Comparison of ENCODE assay signal across 1 cellular context in the genomic region with DNA sequence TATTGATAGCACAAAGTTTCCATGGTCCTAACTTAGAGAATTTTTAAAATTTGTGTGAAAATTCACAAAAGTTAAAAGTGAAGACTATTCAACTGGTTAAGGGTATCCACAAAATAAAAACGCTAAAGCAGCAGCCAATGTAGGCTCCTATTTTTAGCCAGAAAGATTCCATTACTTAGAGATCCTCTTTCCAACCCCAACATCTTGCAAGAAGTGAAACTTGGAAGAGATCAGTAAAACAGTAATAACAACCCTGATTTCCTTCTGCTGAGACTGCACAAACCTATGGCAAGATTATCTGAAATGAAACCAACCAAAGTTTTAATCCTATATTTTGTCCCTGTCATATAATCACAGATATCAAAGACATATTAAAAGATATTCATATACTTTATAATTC.
TF ChIP-seq lines count a peak whose summit lies in the region.

No MANE protein-coding gene starts in this region.

TF ChIP-seq in HepG2, 621 proteins besides CTCF, POLR2A, EP300 and RAD21 (continued from another document):
- TF ChIP-seq, protein P1, sequence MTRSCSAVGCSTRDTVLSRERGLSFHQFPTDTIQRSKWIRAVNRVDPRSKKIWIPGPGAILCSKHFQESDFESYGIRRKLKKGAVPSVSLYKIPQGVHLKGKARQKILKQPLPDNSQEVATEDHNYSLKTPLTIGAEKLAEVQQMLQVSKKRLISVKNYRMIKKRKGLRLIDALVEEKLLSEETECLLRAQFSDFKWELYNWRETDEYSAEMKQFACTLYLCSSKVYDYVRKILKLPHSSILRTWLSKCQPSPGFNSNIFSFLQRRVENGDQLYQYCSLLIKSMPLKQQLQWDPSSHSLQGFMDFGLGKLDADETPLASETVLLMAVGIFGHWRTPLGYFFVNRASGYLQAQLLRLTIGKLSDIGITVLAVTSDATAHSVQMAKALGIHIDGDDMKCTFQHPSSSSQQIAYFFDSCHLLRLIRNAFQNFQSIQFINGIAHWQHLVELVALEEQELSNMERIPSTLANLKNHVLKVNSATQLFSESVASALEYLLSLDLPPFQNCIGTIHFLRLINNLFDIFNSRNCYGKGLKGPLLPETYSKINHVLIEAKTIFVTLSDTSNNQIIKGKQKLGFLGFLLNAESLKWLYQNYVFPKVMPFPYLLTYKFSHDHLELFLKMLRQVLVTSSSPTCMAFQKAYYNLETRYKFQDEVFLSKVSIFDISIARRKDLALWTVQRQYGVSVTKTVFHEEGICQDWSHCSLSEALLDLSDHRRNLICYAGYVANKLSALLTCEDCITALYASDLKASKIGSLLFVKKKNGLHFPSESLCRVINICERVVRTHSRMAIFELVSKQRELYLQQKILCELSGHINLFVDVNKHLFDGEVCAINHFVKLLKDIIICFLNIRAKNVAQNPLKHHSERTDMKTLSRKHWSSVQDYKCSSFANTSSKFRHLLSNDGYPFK (CRISPR knock-in tag; IDR thresholded peaks at IDR 0.05; ENCODE audit: borderline replicate concordance), result no peak
TF ChIP-seq in HepG2: peak in this region for 0.
